Comparison of ENCODE assay signal across 1 cellular context in genomic region chr17:82859431-82860403, GRCh38.
TF ChIP-seq lines count a peak whose summit lies in the region.

No MANE protein-coding gene starts in this region.

TF ChIP-seq in K562, 482 proteins besides CTCF, POLR2A, EP300 and RAD21 (continued from another document):
- TF ChIP-seq CEBPZ (IDR thresholded peaks at IDR 0.05; ENCODE audit: borderline replicate concordance, low read depth, low read length) (no peak), ZNF766 (CRISPR knock-in tag; conservative IDR thresholded peaks at IDR 0.05) (no peak), ZNF668 (CRISPR knock-in tag; IDR thresholded peaks at IDR 0.05) (no peak), ZNF609 (CRISPR knock-in tag; IDR thresholded peaks at IDR 0.05; ENCODE audit: borderline replicate concordance) (no peak), MEF2D (tag; conservative IDR thresholded peaks at IDR 0.05; ENCODE audit: low read depth) (peak; percentile 65; the same call in 1 of the 2 replicates), USF1 (CRISPR knock-in tag; IDR thresholded peaks at IDR 0.05) (no peak), TBL1XR1 (IDR thresholded peaks at IDR 0.05; ENCODE audit: low read length in 2 of 2) (no peak), RFX7 (CRISPR knock-in tag; IDR thresholded peaks at IDR 0.05) (no peak), SMAD3 (CRISPR knock-in tag; conservative IDR thresholded peaks at IDR 0.05) (no peak), ZKSCAN8 (CRISPR knock-in tag; IDR thresholded peaks at IDR 0.05) (peak; percentile 11; the same call in 1 of the 2 replicates)
TF ChIP-seq in K562: peak in this region for 34.
